1 cellular context compared by ENCODE assay signal in the genomic region with DNA sequence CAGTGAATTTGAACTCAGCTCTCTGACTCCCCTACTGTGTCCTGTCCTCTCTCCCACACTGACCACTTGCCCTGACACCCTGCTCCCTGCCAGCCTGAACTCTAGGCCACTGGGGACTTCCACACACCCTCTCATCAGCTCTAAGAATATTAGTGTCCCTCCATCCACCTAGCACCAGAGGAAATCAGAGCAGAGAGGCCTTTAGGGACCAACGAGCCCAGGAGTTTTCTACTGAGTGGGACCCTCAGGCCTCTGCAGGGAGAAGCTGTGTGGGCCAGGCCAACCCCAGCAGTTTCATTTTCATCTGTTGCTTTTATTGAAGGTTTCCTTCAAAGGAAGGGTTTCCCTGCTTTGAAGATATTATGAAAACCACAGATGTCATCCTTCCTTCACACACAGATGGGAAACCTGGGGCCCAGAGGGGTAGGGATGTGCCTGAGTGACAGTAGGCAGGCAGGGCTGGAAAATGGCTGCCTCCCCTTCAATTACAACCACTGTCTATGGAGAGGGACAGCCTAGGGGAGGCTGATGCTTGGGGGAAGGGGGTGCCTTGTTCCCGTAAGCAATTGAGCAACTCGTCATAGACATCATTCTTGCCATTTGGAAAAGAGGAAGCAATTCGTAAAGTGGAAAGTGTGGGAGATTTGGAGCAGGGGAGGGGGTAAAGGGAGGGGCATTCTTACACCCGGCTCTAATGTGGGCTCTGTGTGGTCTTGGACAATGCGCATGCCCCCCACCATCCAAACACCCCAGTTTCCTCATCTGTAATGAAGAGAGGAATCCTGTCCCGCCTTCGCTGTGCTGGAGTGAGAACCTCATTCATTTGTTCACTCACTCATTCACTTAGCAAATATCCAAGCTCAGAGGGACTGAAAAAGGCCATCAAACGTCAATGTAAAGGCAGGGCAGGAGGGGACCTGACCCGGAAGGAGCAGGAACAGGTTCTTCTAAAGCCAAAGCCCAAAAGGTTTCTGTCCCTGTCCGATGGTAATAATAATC.
A peak's percentile ranks its signal among the peaks of the same experiment; 100 is the strongest.
TF ChIP-seq lines count a peak whose summit lies in the region.

No MANE protein-coding gene starts in this region.

TF ChIP-seq in K562, 482 proteins besides CTCF, POLR2A, EP300 and RAD21:
- TF ChIP-seq NR1H2 (CRISPR knock-in tag; IDR thresholded peaks at IDR 0.05) = no peak
- peak; percentile 94 for TF ChIP-seq ZNF24 (IDR thresholded peaks at IDR 0.05)
- TF ChIP-seq, protein P1, sequence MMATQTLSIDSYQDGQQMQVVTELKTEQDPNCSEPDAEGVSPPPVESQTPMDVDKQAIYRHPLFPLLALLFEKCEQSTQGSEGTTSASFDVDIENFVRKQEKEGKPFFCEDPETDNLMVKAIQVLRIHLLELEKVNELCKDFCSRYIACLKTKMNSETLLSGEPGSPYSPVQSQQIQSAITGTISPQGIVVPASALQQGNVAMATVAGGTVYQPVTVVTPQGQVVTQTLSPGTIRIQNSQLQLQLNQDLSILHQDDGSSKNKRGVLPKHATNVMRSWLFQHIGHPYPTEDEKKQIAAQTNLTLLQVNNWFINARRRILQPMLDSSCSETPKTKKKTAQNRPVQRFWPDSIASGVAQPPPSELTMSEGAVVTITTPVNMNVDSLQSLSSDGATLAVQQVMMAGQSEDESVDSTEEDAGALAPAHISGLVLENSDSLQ (IDR thresholded peaks at IDR 0.05) = peak; percentile 38
- peak in 1 of 3 experiments; percentile 42 for TF ChIP-seq YY1 (IDR thresholded peaks at IDR 0.05; ENCODE audit: borderline replicate concordance in 1 of 3, control insufficient read depth in 1 of 3, extremely low read depth in 1 of 3, insufficient read depth in 3 of 3, insufficient read length in 1 of 3, insufficient replicate concordance in 2 of 3, low read depth in 1 of 3, low read length in 2 of 3)
- no peak for TF ChIP-seq L3MBTL2 (IDR thresholded peaks at IDR 0.05)
- no peak for TF ChIP-seq NR2F6 (CRISPR knock-in tag; IDR thresholded peaks at IDR 0.05)
